Comparison of ENCODE assay signal across 29 cellular contexts in the genomic region with DNA sequence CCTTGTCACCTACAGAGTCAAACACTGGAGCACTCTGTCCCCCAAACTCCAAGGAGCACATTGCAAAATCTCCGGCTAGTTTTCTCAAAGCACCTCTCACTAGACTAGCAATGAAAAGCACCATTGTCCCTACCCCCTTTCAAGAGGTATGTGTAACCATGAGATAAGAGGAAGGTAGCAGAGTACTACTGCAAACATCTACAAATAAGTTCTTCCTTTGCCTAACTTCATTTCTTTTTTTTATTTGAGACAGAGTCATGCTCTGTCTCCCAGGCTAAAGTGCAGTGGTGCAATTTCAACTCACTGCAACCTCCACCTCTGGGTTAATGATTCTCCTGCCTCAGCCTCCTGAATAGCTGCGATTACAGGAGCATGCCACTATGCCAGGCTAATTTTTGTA. TPM values are rescaled to one million over a fixed set of nuclear protein-coding genes. Genes with fewer than 3 reads are reported as not detected.
"Had no signal": no experiment of that assay in that cellular context is flagged by ENCODE, and none has a peak within 500 bp of the region (broad histone marks: within the 10 kb centered on the region; RNA-seq: fewer than 3 reads in every experiment).

No MANE protein-coding gene starts in this region.

- H3K9me3 ChIP-seq: esophagus squamous epithelium, gastroesophageal sphincter, ovary, tibial artery, upper lobe of left lung, uterus had no signal

- H3K4me3 ChIP-seq: esophagus squamous epithelium, gastroesophageal sphincter, ovary, spleen, tibial artery, upper lobe of left lung, uterus had no signal

- DNase-seq: effector memory CD8-positive, alpha-beta T cell; esophagus squamous epithelium; foreskin fibroblast; kidney; left colon; mammary epithelial cell; naive thymus-derived CD4-positive, alpha-beta T cell; nucleus accumbens; ovary; spleen; stimulated activated CD4-positive, alpha-beta T cell treated with anti-CD3 and anti-CD28 coated beads, Interleukin-15, amount 100 ng/mL, for 24 hours; stimulated activated CD4-positive, alpha-beta T cell treated with anti-CD3 and anti-CD28 coated beads, Interleukin-1b, Interleukin-23, amount 100 ng/mL, for 48 hours; stimulated activated CD4-positive, alpha-beta T cell treated with anti-CD3 and anti-CD28 coated beads, Interleukin-4, amount 100 ng/mL, for 24 hours; tibial artery; upper lobe of left lung; uterus had no signal

- H3K36me3 Mint-ChIP-seq: stimulated activated memory B cell treated with anti-CD40 and anti-IgM and Interleukin-4, amounts not matched to agents 10 μg/mL and 1 μg/mL and 100 μg/mL, for 72 hours had no signal

- H3K4me3 Mint-ChIP-seq: dendritic cell treated with granulocyte-macrophage colony-stimulating factor and Interleukin-4, amounts not matched to agents 40 ng/mL and 50 ng/mL, for 4 days; effector memory CD8-positive, alpha-beta T cell; naive thymus-derived CD4-positive, alpha-beta T cell; neural crest cell; stimulated activated memory B cell treated with anti-CD40 and anti-IgM and Interleukin-4, amounts not matched to agents 10 μg/mL and 1 μg/mL and 100 μg/mL, for 72 hours; stimulated activated naive CD8-positive, alpha-beta T cell treated with anti-CD3 and anti-CD28 coated beads, Interleukin-15, Interleukin-2, amounts not matched to agents 100 ng/mL and 50 ng/mL, for 24 hours had no signal

- H3K27ac Mint-ChIP-seq: dendritic cell treated with granulocyte-macrophage colony-stimulating factor and Interleukin-4, amounts not matched to agents 40 ng/mL and 50 ng/mL, for 4 days; effector memory CD8-positive, alpha-beta T cell; naive thymus-derived CD4-positive, alpha-beta T cell; stimulated activated memory B cell treated with anti-CD40 and anti-IgM and Interleukin-4, amounts not matched to agents 10 μg/mL and 1 μg/mL and 100 μg/mL, for 72 hours; stimulated activated naive CD8-positive, alpha-beta T cell treated with anti-CD3 and anti-CD28 coated beads, Interleukin-15, Interleukin-2, amounts not matched to agents 100 ng/mL and 50 ng/mL, for 24 hours had no signal

- H3K27ac ChIP-seq: epithelial cell of prostate, esophagus squamous epithelium, gastroesophageal sphincter, ovary, spleen, tibial artery, upper lobe of left lung, uterus had no signal

- H3K4me1 ChIP-seq: esophagus squamous epithelium, gastroesophageal sphincter, spleen, tibial artery, upper lobe of left lung, uterus had no signal

- FAIRE-seq: colon, kidney had no signal

- H3K27me3 Mint-ChIP-seq: dendritic cell treated with granulocyte-macrophage colony-stimulating factor and Interleukin-4, amounts not matched to agents 40 ng/mL and 50 ng/mL, for 4 days; effector memory CD8-positive, alpha-beta T cell; naive thymus-derived CD4-positive, alpha-beta T cell; stimulated activated memory B cell treated with anti-CD40 and anti-IgM and Interleukin-4, amounts not matched to agents 10 μg/mL and 1 μg/mL and 100 μg/mL, for 72 hours; stimulated activated naive CD8-positive, alpha-beta T cell treated with anti-CD3 and anti-CD28 coated beads, Interleukin-15, Interleukin-2, amounts not matched to agents 100 ng/mL and 50 ng/mL, for 24 hours had no signal

- ATAC-seq: effector memory CD8-positive, alpha-beta T cell; gastroesophageal sphincter; left colon; naive thymus-derived CD4-positive, alpha-beta T cell; sciatic nerve; stimulated activated memory B cell treated with anti-CD40 and anti-IgM and Interleukin-4, amounts not matched to agents 10 μg/mL and 1 μg/mL and 100 μg/mL, for 72 hours had no signal

- H3K9me3 Mint-ChIP-seq: stimulated activated memory B cell treated with anti-CD40 and anti-IgM and Interleukin-4, amounts not matched to agents 10 μg/mL and 1 μg/mL and 100 μg/mL, for 72 hours; stimulated activated naive CD8-positive, alpha-beta T cell treated with anti-CD3 and anti-CD28 coated beads, Interleukin-15, Interleukin-2, amounts not matched to agents 100 ng/mL and 50 ng/mL, for 24 hours had no signal

- H3K4me1 Mint-ChIP-seq: neural crest cell; stimulated activated memory B cell treated with anti-CD40 and anti-IgM and Interleukin-4, amounts not matched to agents 10 μg/mL and 1 μg/mL and 100 μg/mL, for 72 hours had no signal

- H3K36me3 ChIP-seq: esophagus squamous epithelium, gastroesophageal sphincter, ovary, spleen, tibial artery, upper lobe of left lung, uterus had no signal

- H3K27me3 ChIP-seq: esophagus squamous epithelium, gastroesophageal sphincter, ovary, spleen, tibial artery, upper lobe of left lung, uterus had no signal

RNA-seq across cellular contexts. Expression of a gene that starts 17.7 kb away (rescaled TPM):
- total RNA-seq: esophagus squamous epithelium; gastroesophageal sphincter; kidney; left colon; liver; mammary epithelial cell; mesenteric fat pad; naive thymus-derived CD4-positive, alpha-beta T cell; neural crest cell; ovary; posterior vena cava; sciatic nerve; skeletal muscle tissue; spleen; temporal lobe; upper lobe of left lung; uterus had no signal
- polyA plus RNA-seq: liver; mammary epithelial cell; naive thymus-derived CD4-positive, alpha-beta T cell; ovary; spleen had no signal
